Comparison of ENCODE assay signal across 14 cellular contexts in genomic region chr10:29106287-29106686, GRCh38.
DNase-seq lines count a peak whose midpoint lies in the region; ATAC-seq and TF ChIP-seq lines count a peak whose summit lies in the region.
"Had no signal": no experiment of that assay in that cellular context is flagged by ENCODE, and none has a peak within 500 bp of the region (broad histone marks: within the 10 kb centered on the region; RNA-seq: fewer than 3 reads in every experiment).

No MANE protein-coding gene starts in this region.

- DNase-seq in activated CD4-positive, alpha-beta T cell treated with anti-CD3 and anti-CD28 coated beads, Interleukin-2, amount 10 ng/mL, durations not matched to agents 7 days and 5 days: no peak
- no peak for DNase-seq in activated CD4-positive, alpha-beta T cell treated with anti-CD3 and anti-CD28 coated beads for 4 hours
- no peak for DNase-seq in LNCaP clone FGC (ENCODE audit: low read depth)
- peak; percentile 40 for DNase-seq in iris pigment epithelial cell (ENCODE audit: low read depth)
- peak; percentile 24 for DNase-seq in renal cortical epithelial cell (ENCODE audit: low read depth)
- no peak for DNase-seq in ACHN
- no peak for DNase-seq in chondrocyte (ENCODE audit: low spot score)
- DNase-seq: DMS79, GOT3, MV-4-11, NCI-H146, NCI-H345, NCI-H526 treated with DMSO at 0.1 percent for 48 hours had no signal

- TF ChIP-seq CTCF in LNCaP clone FGC (IDR thresholded peaks at IDR 0.05; ENCODE audit: control insufficient read depth, extremely low read depth, insufficient read depth): 0 out of 2 replicates have a peak, but pooled peaks have one; percentile 17
- TF ChIP-seq CTCF in chondrocyte (IDR thresholded peaks at IDR 0.05): no peak

- ATAC-seq in GM21717 (IDR thresholded peaks at IDR 0.05; ENCODE audit: unreplicated experiment): no peak

- peaks cover 4% of the 10 kb centered on the region for H3K27me3 Mint-ChIP-seq in activated CD4-positive, alpha-beta T cell treated with anti-CD3 and anti-CD28 coated beads, Interleukin-2, amount 10 ng/mL, durations not matched to agents 7 days and 5 days
- no peaks in the 10 kb centered on the region for H3K27me3 Mint-ChIP-seq in chondrocyte (ENCODE audit: low read depth)

- CTCF ChIA-PET in activated CD4-positive, alpha-beta T cell treated with anti-CD3 and anti-CD28 coated beads, Interleukin-2, amount 10 ng/mL, durations not matched to agents 7 days and 5 days (lab: Charles Lee): interaction anchor here (0.6 kb wide), 1 partner anchor 1181 kb away, joined by 3 read pairs; no protein-coding TSS in a partner anchor

- peak overlapping the region; percentile 68 for H3K27ac Mint-ChIP-seq in activated CD4-positive, alpha-beta T cell treated with anti-CD3 and anti-CD28 coated beads, Interleukin-2, amount 10 ng/mL, durations not matched to agents 7 days and 5 days
- H3K27ac Mint-ChIP-seq in chondrocyte (ENCODE audit: unreplicated experiment): no peak overlapping the region

- H3K4me1 Mint-ChIP-seq in activated CD4-positive, alpha-beta T cell treated with anti-CD3 and anti-CD28 coated beads, Interleukin-2, amount 10 ng/mL, durations not matched to agents 7 days and 5 days: peaks cover 4% of the 10 kb centered on the region
- H3K4me1 Mint-ChIP-seq in chondrocyte (ENCODE audit: low read depth): peaks cover 21% of the 10 kb centered on the region

- peaks cover 1% of the 10 kb centered on the region for H3K9me3 Mint-ChIP-seq in activated CD4-positive, alpha-beta T cell treated with anti-CD3 and anti-CD28 coated beads, Interleukin-2, amount 10 ng/mL, durations not matched to agents 7 days and 5 days
- no peaks in the 10 kb centered on the region for H3K9me3 Mint-ChIP-seq in chondrocyte (ENCODE audit: low read depth)

- no peaks in the 10 kb centered on the region for H3K36me3 Mint-ChIP-seq in activated CD4-positive, alpha-beta T cell treated with anti-CD3 and anti-CD28 coated beads, Interleukin-2, amount 10 ng/mL, durations not matched to agents 7 days and 5 days (ENCODE audit: low read depth)
- no peaks in the 10 kb centered on the region for H3K36me3 Mint-ChIP-seq in chondrocyte (ENCODE audit: low read depth)

- in situ Hi-C loops in ACHN (cut with HindIII; ENCODE audit: low pct_ligation_motif_present, low pct_unique_long_range_greater_than_20kb, low sequenced_read_pairs): no loop called here

- H3K4me3 Mint-ChIP-seq in activated CD4-positive, alpha-beta T cell treated with anti-CD3 and anti-CD28 coated beads, Interleukin-2, amount 10 ng/mL, durations not matched to agents 7 days and 5 days: no peak overlapping the region
- no peak overlapping the region for H3K4me3 Mint-ChIP-seq in chondrocyte (ENCODE audit: unreplicated experiment)

- POLR2A ChIA-PET in activated CD4-positive, alpha-beta T cell treated with anti-CD3 and anti-CD28 coated beads, Interleukin-2, amount 10 ng/mL, durations not matched to agents 7 days and 5 days (lab: Charles Lee): no interaction called here

- H3K4me3 ChIP-seq in LNCaP clone FGC (ENCODE audit: low read depth, low read length): no peak overlapping the region

Comparison
In these comparisons a context has a peak if more than half of its experiments do, and no peak if none do; other contexts are left out.
1. DNase-seq: peak in iris pigment epithelial cell (single experiment) and renal cortical epithelial cell (single experiment); none in activated CD4-positive, alpha-beta T cell treated with anti-CD3 and anti-CD28 coated beads, Interleukin-2, amount 10 ng/mL, durations not matched to agents 7 days and 5 days (single experiment), activated CD4-positive, alpha-beta T cell treated with anti-CD3 and anti-CD28 coated beads for 4 hours (0 of 2), LNCaP clone FGC (single experiment), ACHN (single experiment) and chondrocyte (single experiment).